10 cellular contexts compared by ENCODE assay signal in genomic region chr9:91395106-91395552, GRCh38. TPM values are rescaled to one million over a fixed set of nuclear protein-coding genes. Genes with fewer than 3 reads are reported as not detected.
DNase-seq lines count a peak whose midpoint lies in the region; ATAC-seq, FAIRE-seq and TF ChIP-seq lines count a peak whose summit lies in the region.
"Had no signal": no experiment of that assay in that cellular context is flagged by ENCODE, and none has a peak within 500 bp of the region (broad histone marks: within the 10 kb centered on the region; RNA-seq: fewer than 3 reads in every experiment).

No MANE protein-coding gene starts in this region.

- CTCF ChIA-PET in GM12878 (lab: Yijun Ruan, JAX) = no interaction called here

- H3K4me2 ChIP-seq in GM23248 (ENCODE audit: unreplicated experiment) = peak overlapping the region; percentile 30
- H3K4me2 ChIP-seq in GM12878 (ENCODE audit: control insufficient read depth, insufficient read depth) = peak overlapping the region; percentile 69
- H3K4me2 ChIP-seq in osteoblast (ENCODE audit: insufficient read depth, low read length) = peak overlapping the region; percentile 51

- no peak overlapping the region for H3K9ac ChIP-seq in GM23248
- no peak overlapping the region for H3K9ac ChIP-seq in GM12878 (ENCODE audit: control insufficient read depth, insufficient read depth, low read length)

- no peaks in the 10 kb centered on the region for H3K9me3 ChIP-seq in GM23248 (ENCODE audit: low read depth)
- no peaks in the 10 kb centered on the region for H3K9me3 ChIP-seq in GM12878 (replicated peaks; ENCODE audit: control insufficient read depth, insufficient read depth, low read length)
- H3K9me3 ChIP-seq in osteoblast (ENCODE audit: low read depth, low read length) = no peaks in the 10 kb centered on the region
- no peaks in the 10 kb centered on the region for H3K9me3 ChIP-seq in thyroid gland

- H3K4me3 ChIP-seq in GM23248 (no peak overlapping the region), GM12878 (no peak overlapping the region), osteoblast (ENCODE audit: insufficient read depth, low read length) (no peak overlapping the region), thyroid gland (replicated peaks in 1 of 3) (no peak overlapping the region)

- no peaks in the 10 kb centered on the region for H3K27me3 ChIP-seq in GM23248 (replicated peaks; ENCODE audit: insufficient read depth)
- H3K27me3 ChIP-seq in GM12878 (replicated peaks in 1 of 2; ENCODE audit: control insufficient read depth in 2 of 2, insufficient read depth in 2 of 2, low read length in 1 of 2) = peaks cover 5 to 7% of the 10 kb centered on the region in 2 experiments; a peak in 3 of 4 replicates
- no peaks in the 10 kb centered on the region for H3K27me3 ChIP-seq in osteoblast (ENCODE audit: insufficient read depth, low read length)
- no peaks in the 10 kb centered on the region for H3K27me3 ChIP-seq in thyroid gland

- H3K36me3 ChIP-seq in GM23248 (ENCODE audit: low read depth) (no peaks in the 10 kb centered on the region), GM12878 (ENCODE audit: control insufficient read depth in 2 of 2, insufficient read depth in 2 of 2, low read length in 1 of 2) (no peaks in the 10 kb centered on the region), osteoblast (ENCODE audit: insufficient read depth, low read length) (no peaks in the 10 kb centered on the region), thyroid gland (no peaks in the 10 kb centered on the region)

- RAD21 ChIA-PET in GM12878 (lab: Charles Lee; ENCODE audit: unreplicated experiment) = no interaction called here

- no peak for TF ChIP-seq POLR2A in GM12878 (IDR thresholded peaks at IDR 0.05; ENCODE audit: low read depth, low read length)
- TF ChIP-seq POLR2A in thyroid gland (IDR thresholded peaks at IDR 0.05) = no peak

- no peaks in the 10 kb centered on the region for H3K9me2 ChIP-seq in GM23248 (ENCODE audit: insufficient read depth)

- H4K20me1 ChIP-seq in GM23248 (ENCODE audit: insufficient read depth) = no peaks in the 10 kb centered on the region
- H4K20me1 ChIP-seq in GM12878 (ENCODE audit: control insufficient read depth, insufficient read depth) = no peaks in the 10 kb centered on the region
- no peaks in the 10 kb centered on the region for H4K20me1 ChIP-seq in osteoblast (ENCODE audit: insufficient read depth, low read length)

- H3K27ac ChIP-seq in GM23248 = peak overlapping the region; percentile 50
- no peak overlapping the region for H3K27ac ChIP-seq in GM12878 (ENCODE audit: control insufficient read depth, insufficient read depth)
- peak overlapping the region; percentile 47 for H3K27ac ChIP-seq in osteoblast (ENCODE audit: low read depth, low read length)
- no peak overlapping the region for H3K27ac ChIP-seq in thyroid gland

- FAIRE-seq in GM12878 (lab: Jason Lieb, UNC) = no peak

- TF ChIP-seq RAD21 in GM12878 (IDR thresholded peaks at IDR 0.05; ENCODE audit: insufficient read depth, low read depth, low read length) = no peak

- intact Hi-C loops in GM12878 (cut with micrococcal nuclease; ENCODE audit: unreplicated experiment) = no loop called here
- intact Hi-C loops in thyroid gland (cut with DNase I) = no loop called here

- peaks cover 55% of the 10 kb centered on the region for H3F3A ChIP-seq in GM23248 (ENCODE audit: insufficient read depth)

- H2AFZ ChIP-seq in GM23248 (no peak overlapping the region), GM12878 (ENCODE audit: control insufficient read depth, low read depth, low read length) (no peak overlapping the region), osteoblast (ENCODE audit: low read length) (no peak overlapping the region)

- no peaks in the 10 kb centered on the region for H3K79me2 ChIP-seq in GM23248 (ENCODE audit: insufficient read depth)
- H3K79me2 ChIP-seq in GM12878 (ENCODE audit: control insufficient read depth, insufficient read depth, low read length) = no peaks in the 10 kb centered on the region
- H3K79me2 ChIP-seq in osteoblast (ENCODE audit: insufficient read depth, low read length) = no peaks in the 10 kb centered on the region

- DNase-seq in GM23248 (peak; percentile 71), NOMO-1 treated with DMSO at 0.1 percent for 48 hours (lab: John Stamatoyannopoulos, UW; ENCODE audit: unreplicated experiment) (peak; percentile 67), GM12878 (ENCODE audit: low read depth, low spot score) (no peak), osteoblast (ENCODE audit: insufficient read length, low spot score, missing footprints) (no peak), islet precursor cell (no peak), thyroid gland (no peak), DMS 273 treated with DMSO at 0.1 percent for 48 hours (lab: John Stamatoyannopoulos, UW) (no peak), LoVo (ENCODE audit: low spot score) (no peak)
- DNase-seq: DMS79, head of caudate nucleus had no signal

- SMC1A ChIA-PET in GM12878 (lab: Charles Lee; ENCODE audit: uncharacterized antibody, unreplicated experiment) = no interaction called here

- BruUV-seq in GM12878 (replicated peaks; lab: Mats Ljungman, UMichigan) = no TSS peak

- ATAC-seq in GM12878 = no peak

- no peak for TF ChIP-seq CTCF in GM12878 (IDR thresholded peaks at IDR 0.05 in 2 of 3, conservative IDR thresholded peaks at IDR 0.05 in 1 of 3; ENCODE audit: control insufficient read depth in 2 of 3, extremely low read depth in 1 of 3, insufficient read depth in 1 of 3, low read depth in 3 of 3, low read length in 3 of 3)
- no peak for TF ChIP-seq CTCF in osteoblast (IDR thresholded peaks at IDR 0.05; ENCODE audit: extremely low read depth, low read depth, low read length)
- TF ChIP-seq CTCF in thyroid gland (IDR thresholded peaks at IDR 0.05) = no peak

- in situ Hi-C loops in GM23248 (cut with MboI) = no loop called here
- in situ Hi-C loops in GM12878 (cut with MboI) = no loop called here

- 66 to 77% methylated on average over 4 of the region's 4 CpGs for WGBS in GM23248 (ENCODE audit: low coverage in 1 of 2, low lambda C conversion rate in 2 of 2, missing lambda C conversion rate in 2 of 2), 2 experiments
- WGBS in GM12878 (ENCODE audit: insufficient coverage, insufficient replicate concordance, low lambda C conversion rate, missing lambda C conversion rate) = 42% methylated on average over 4 of the region's 4 CpGs
- 83 to 90% methylated on average over 4 of the region's 4 CpGs for WGBS in thyroid gland, 2 donors

- TF ChIP-seq EP300 in GM12878 (IDR thresholded peaks at IDR 0.05; ENCODE audit: borderline replicate concordance in 1 of 2, control insufficient read depth in 1 of 2, low read depth in 2 of 2, low read length in 2 of 2) = no peak

- POLR2A ChIA-PET in GM12878 (lab: Charles Lee) = no interaction called here

- H3K4me1 ChIP-seq in GM23248 (ENCODE audit: insufficient read depth) = peaks cover 32% of the 10 kb centered on the region
- peaks cover 9% of the 10 kb centered on the region for H3K4me1 ChIP-seq in GM12878 (ENCODE audit: control insufficient read depth, insufficient read depth, low read length)
- peaks cover 29% of the 10 kb centered on the region for H3K4me1 ChIP-seq in osteoblast (ENCODE audit: insufficient read depth, low read length)
- no peaks in the 10 kb centered on the region for H3K4me1 ChIP-seq in thyroid gland

TF ChIP-seq in GM12878, 131 proteins besides CTCF, POLR2A, EP300 and RAD21 (continues in another document):
- TF ChIP-seq HCFC1 (IDR thresholded peaks at IDR 0.05; ENCODE audit: low read length) (no peak), ZNF622 (IDR thresholded peaks at IDR 0.05) (no peak)

RNA-seq across cellular contexts. Expression of gene NFIL3, which starts 28.5 kb away (rescaled TPM):
- 10.6 and 11.3 TPM in 2 replicates for total RNA-seq in GM23248 (2014; rRNA removed; shearing (Covaris generic))
- polyA plus RNA-seq in GM23248 (2016; fragmentation: Nextera tagmentation; extraction: Ambion mirVana) (5.1 and 5.4 TPM in 2 replicates), GM12878 (2011; rRNA removed) (1.0 and 1.1 TPM in 2 replicates), GM12878 (2014; fragmentation: Illumina TruSeq; extraction: Trizol) (0.40 and 0.51 TPM in 2 replicates), GM12878 (2014; fragmentation: Nextera tagmentation; extraction: Ambion mirVana) (under 1 TPM in 1 of 2 experiments, not detected in 1; 0.18 TPM), GM12878 (2014; rRNA removed) (0.22 and 0.28 TPM in 2 replicates), GM12878 (2016; fragmentation: Nextera tagmentation; extraction: Ambion mirVana) (not detected)
- total RNA-seq in GM12878 (2013; cell fraction: nucleolus; rRNA removed) = 1.1 and 1.4 TPM in 2 replicates
- total RNA-seq in GM12878 (2014; rRNA removed) (0.23 and 0.27 TPM in 2 replicates), GM12878 (2014; rRNA removed; fragmentation: Illumina TruSeq; extraction: Trizol) (0.32 and 0.36 TPM in 2 replicates), GM12878 (2021) (0.46 and 0.82 TPM in 2 replicates), osteoblast (26.1 and 28.3 TPM in 2 replicates), thyroid gland (10 to 100 TPM; 13.9 to 38.6 (median 22.7) TPM)
- 3.0 TPM for polyA plus RNA-seq in GM12878 (2011; ENCODE audit: low read depth)
- polyA plus RNA-seq in GM12878 (2011; cell fraction: cytosol; rRNA removed) = 0.48 and 0.87 TPM in 2 replicates
- polyA plus RNA-seq in GM12878 (2011; cell fraction: nucleus; rRNA removed) = 0.63 and 0.79 TPM in 2 replicates
- polyA plus RNA-seq in GM12878 (2012) = 2.8 and 4.7 TPM in 2 replicates
- polyA minus RNA-seq in GM12878 (2011; rRNA and poly(A)+ RNA removed) = 0.82 and 1.0 TPM in 2 replicates
- 0.42 TPM in 1 of 2 replicates, not detected in the other for polyA minus RNA-seq in GM12878 (2011; cell fraction: cytosol; rRNA and poly(A)+ RNA removed)
- polyA minus RNA-seq in GM12878 (2011; cell fraction: nucleus; rRNA and poly(A)+ RNA removed) = 0.48 and 0.86 TPM in 2 replicates

RNA-seq across cellular contexts. Expression of gene AUH, which starts 33.4 kb away (rescaled TPM):
- 8.7 and 18.3 TPM in 2 replicates for total RNA-seq in GM23248 (2014; rRNA removed; shearing (Covaris generic))
- polyA plus RNA-seq in GM23248 (2016; fragmentation: Nextera tagmentation; extraction: Ambion mirVana) (8.9 and 9.9 TPM in 2 replicates), GM12878 (2011; rRNA removed) (4.8 and 9.4 TPM in 2 replicates), GM12878 (2014; fragmentation: Illumina TruSeq; extraction: Trizol) (2.4 and 3.4 TPM in 2 replicates), GM12878 (2014; fragmentation: Nextera tagmentation; extraction: Ambion mirVana) (1 to 10 TPM; 1.7 to 2.7 TPM), GM12878 (2014; rRNA removed) (6.1 and 7.0 TPM in 2 replicates), GM12878 (2016; fragmentation: Nextera tagmentation; extraction: Ambion mirVana) (1 to 10 TPM; 4.4 to 6.8 TPM)
- 38.7 and 44.0 TPM in 2 replicates for total RNA-seq in GM12878 (2013; cell fraction: nucleolus; rRNA removed)
- total RNA-seq in GM12878 (2014; rRNA removed) (6.2 and 7.3 TPM in 2 replicates), GM12878 (2014; rRNA removed; fragmentation: Illumina TruSeq; extraction: Trizol) (4.1 and 4.4 TPM in 2 replicates), GM12878 (2021) (4.5 and 5.1 TPM in 2 replicates), osteoblast (17.0 and 17.7 TPM in 2 replicates), thyroid gland (10 to 100 TPM; 57.1 to 83.5 (median 65.2) TPM)
- 5.6 TPM for polyA plus RNA-seq in GM12878 (2011; ENCODE audit: low read depth)
- 2.3 and 2.4 TPM in 2 replicates for polyA plus RNA-seq in GM12878 (2011; cell fraction: cytosol; rRNA removed)
- 7.8 and 8.2 TPM in 2 replicates for polyA plus RNA-seq in GM12878 (2011; cell fraction: nucleus; rRNA removed)
- polyA plus RNA-seq in GM12878 (2012) = 8.4 and 9.9 TPM in 2 replicates
- 2.1 and 2.9 TPM in 2 replicates for polyA minus RNA-seq in GM12878 (2011; rRNA and poly(A)+ RNA removed)
- polyA minus RNA-seq in GM12878 (2011; cell fraction: cytosol; rRNA and poly(A)+ RNA removed) = 1.2 and 2.3 TPM in 2 replicates
- 7.3 and 12.2 TPM in 2 replicates for polyA minus RNA-seq in GM12878 (2011; cell fraction: nucleus; rRNA and poly(A)+ RNA removed)

Comparison
In these comparisons a context has a peak if more than half of its experiments do, and no peak if none do; other contexts are left out.
1. DNase-seq: peak in GM23248 (single experiment) and NOMO-1 treated with DMSO at 0.1 percent for 48 hours (single experiment); none in GM12878 (single experiment), osteoblast (single experiment), islet precursor cell (single experiment), thyroid gland (0 of 2), DMS 273 treated with DMSO at 0.1 percent for 48 hours (single experiment) and LoVo (single experiment).
2. H3K27ac ChIP-seq: peak in GM23248 (single experiment) and osteoblast (single experiment); none in GM12878 (single experiment) and thyroid gland (0 of 3).
3. Peak in every context shown above with its lines, with median percentiles within 50 percentile points of each other: H3K4me2 ChIP-seq.